In the genomic region with DNA sequence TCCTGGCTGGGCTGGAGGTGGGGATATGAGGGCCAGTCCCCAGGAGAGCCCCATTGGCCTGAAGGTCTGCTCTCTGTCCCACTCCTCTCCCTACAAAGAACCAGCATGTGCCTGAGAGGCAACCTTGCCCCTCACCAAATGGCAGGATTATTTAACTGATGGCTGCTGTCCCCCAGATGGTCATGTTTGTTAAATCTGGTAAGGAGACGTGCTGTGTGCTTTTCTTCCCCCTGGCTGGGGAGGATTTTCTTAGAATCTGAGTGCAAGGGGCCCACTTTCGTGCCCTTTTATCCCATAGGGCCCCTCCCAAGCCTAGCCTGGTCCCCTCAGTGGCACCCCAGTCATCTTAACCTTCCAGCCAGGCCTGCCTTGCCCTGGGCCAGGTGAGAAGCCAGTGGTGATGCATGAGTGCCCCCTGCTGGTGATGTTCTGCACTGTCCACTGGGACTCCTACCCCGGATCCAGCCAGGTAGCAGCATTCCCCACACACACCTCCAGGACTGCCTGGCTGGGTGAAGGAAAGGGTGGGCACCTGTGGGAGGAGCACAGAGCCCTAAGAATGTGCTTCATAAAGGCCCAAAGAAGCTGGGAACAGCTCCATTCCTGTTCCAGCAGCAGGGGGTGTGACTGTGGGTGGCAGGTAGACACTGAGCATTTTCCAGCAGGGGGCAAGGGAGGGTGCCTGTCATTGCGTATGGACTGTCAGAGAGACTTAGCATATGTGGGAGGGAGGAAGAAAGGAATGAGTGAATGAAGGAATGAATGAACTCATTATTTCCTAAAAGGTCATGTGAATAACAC, we compare ENCODE assay signal across 8 cellular contexts. TPM values are rescaled to one million over a fixed set of nuclear protein-coding genes. Genes with fewer than 3 reads are reported as not detected.
A peak's percentile ranks its signal among the peaks of the same experiment; 100 is the strongest.
DNase-seq lines count a peak whose midpoint lies in the region; ATAC-seq, FAIRE-seq and TF ChIP-seq lines count a peak whose summit lies in the region.

No MANE protein-coding gene starts in this region.

- dilution Hi-C loops in keratinocyte (cut with MboI; ENCODE audit: extremely low pct_ligation_motif_present, low sequenced_read_pairs) = no loop called here

- DNase-seq in NCI-H187 (lab: John Stamatoyannopoulos, UW) = peak; percentile 24 to 25
- DNase-seq in NCI-H187 treated with DMSO at 0.1 percent for 48 hours (lab: John Stamatoyannopoulos, UW) = no peak
- peak; percentile 18 for DNase-seq in MV-4-11 (lab: John Stamatoyannopoulos, UW)
- peak; percentile 79 for DNase-seq in MCF 10A (ENCODE audit: unreplicated experiment)
- DNase-seq in keratinocyte (ENCODE audit: low read depth, low spot score) = peak; percentile 57
- peak; percentile 74 for DNase-seq in stimulated activated CD4-positive, alpha-beta T cell treated with anti-CD3 and anti-CD28 coated beads, Interleukin-2, amount 100 ng/mL, for 4 hours (ENCODE audit: low read depth)

- H3K27ac ChIP-seq in VCaP = no peak overlapping the region
- H3K27ac ChIP-seq in keratinocyte (ENCODE audit: control insufficient read depth, insufficient read depth, low read length) = no peak overlapping the region

- no peak overlapping the region for H2AFZ ChIP-seq in keratinocyte (ENCODE audit: control insufficient read depth, low read length)

- FAIRE-seq in keratinocyte (lab: Jason Lieb, UNC) = peak; percentile 98

- H3K36me3 ChIP-seq in keratinocyte (ENCODE audit: control insufficient read depth in 2 of 2, extremely low read depth in 1 of 2, insufficient read depth in 2 of 2, low read length in 2 of 2) = no peaks in the 10 kb centered on the region

- ATAC-seq in GM18870 (IDR thresholded peaks at IDR 0.05; ENCODE audit: unreplicated experiment) = no peak

- TF ChIP-seq CTCF in VCaP (conservative IDR thresholded peaks at IDR 0.05) (peak; percentile 92), MCF 10A (IDR thresholded peaks at IDR 0.05; ENCODE audit: unreplicated experiment) (peak; percentile 98), keratinocyte (optimal IDR thresholded peaks at IDR 0.05 in 1 of 3, IDR thresholded peaks at IDR 0.05 in 1 of 3, conservative IDR thresholded peaks at IDR 0.05 in 1 of 3; ENCODE audit: extremely low read depth in 1 of 3, insufficient read depth in 2 of 3, low read length in 3 of 3) (peak; percentile 96 to 100 (median 98))

- no peaks in the 10 kb centered on the region for H3K27me3 ChIP-seq in keratinocyte (ENCODE audit: control insufficient read depth, extremely low read depth, insufficient read depth, low read length)

- peaks cover 18% of the 10 kb centered on the region for H3K4me1 ChIP-seq in keratinocyte (ENCODE audit: control insufficient read depth, extremely low read depth, insufficient read depth, low read length)

- no peaks in the 10 kb centered on the region for H3K27me3 Mint-ChIP-seq in MCF 10A (ENCODE audit: insufficient read depth, unreplicated experiment)

- no TSS peak for BruUV-seq in MCF 10A (replicated peaks; lab: Mats Ljungman, UMichigan)

- H3K4me3 Mint-ChIP-seq in MCF 10A (ENCODE audit: unreplicated experiment) = no peak overlapping the region

- CTCF ChIA-PET in MCF 10A (lab: Yijun Ruan, JAX) = interaction anchor here (0.6 to 7.1 kb wide), 30 partner anchors 13 to 454 kb away, joined by 3 to 195 read pairs (median 4); no protein-coding TSS in a partner anchor

- POLR2A ChIA-PET in MCF 10A (lab: Yijun Ruan, JAX) = interaction anchor here (1.1 to 1.3 kb wide), 2 partner anchors 13 to 141 kb away, joined by 3 read pairs; no protein-coding TSS in a partner anchor

- H3K27ac Mint-ChIP-seq in MCF 10A (ENCODE audit: low read depth, unreplicated experiment) = no peak overlapping the region

- H3K4me2 ChIP-seq in keratinocyte (ENCODE audit: control insufficient read depth, extremely low read depth, insufficient read depth, low read depth, low read length) = no peak overlapping the region

- H3K36me3 Mint-ChIP-seq in MCF 10A (ENCODE audit: insufficient read depth, unreplicated experiment) = no peaks in the 10 kb centered on the region

- intact Hi-C loops in MCF 10A (cut with micrococcal nuclease) = loop anchor here (1.0 to 2.0 kb wide), 4 partner anchors 140 to 291 kb away; no protein-coding TSS in a partner anchor

- no peaks in the 10 kb centered on the region for H3K9me3 Mint-ChIP-seq in MCF 10A (ENCODE audit: unreplicated experiment)

- no peaks in the 10 kb centered on the region for H3K9me1 ChIP-seq in keratinocyte (ENCODE audit: control insufficient read depth, extremely low read depth, insufficient read depth, low read length)

- H4K20me1 ChIP-seq in keratinocyte (ENCODE audit: control insufficient read depth, extremely low read depth, insufficient read depth, low read length) = no peaks in the 10 kb centered on the region

- H3K9ac ChIP-seq in keratinocyte (ENCODE audit: control insufficient read depth, extremely low read depth, insufficient read depth, low read length) = no peak overlapping the region

- H3K9me3 ChIP-seq in keratinocyte (ENCODE audit: control insufficient read depth, low read depth, low read length) = no peaks in the 10 kb centered on the region

- no peaks in the 10 kb centered on the region for H3K79me2 ChIP-seq in keratinocyte (ENCODE audit: control insufficient read depth, insufficient read depth, low read length)

- no peak overlapping the region for H3K4me3 ChIP-seq in keratinocyte (ENCODE audit: control insufficient read depth in 2 of 3, extremely low read depth in 1 of 3, insufficient read depth in 2 of 3, low read depth in 1 of 3, low read length in 3 of 3)

- H3K4me1 Mint-ChIP-seq in MCF 10A (ENCODE audit: insufficient read depth, unreplicated experiment) = peaks cover 20% of the 10 kb centered on the region

RNA-seq across cellular contexts. Expression of gene MFNG, which starts 28.9 kb away (rescaled TPM):
- 0.56 and 1.2 TPM in 2 replicates for total RNA-seq in MCF 10A (2022)
- 4.1 to 5.9 TPM (median 5.8 TPM) in 3 replicates for polyA plus RNA-seq in keratinocyte
- 2.5 TPM for polyA plus RNA-seq in keratinocyte (2011; ENCODE audit: low read depth)
- 1.1 and 2.0 TPM in 2 replicates for polyA plus RNA-seq in keratinocyte (2011; cell fraction: cytosol; rRNA removed)
- polyA plus RNA-seq in keratinocyte (2011; cell fraction: nucleus; rRNA removed) = 31.3 and 35.6 TPM in 2 replicates
- polyA plus RNA-seq in keratinocyte (2012; ENCODE audit: low replicate concordance) = 3.8 and 3.9 TPM in 2 replicates
- 4.7 to 7.7 TPM (median 4.8 TPM) in 3 replicates for polyA minus RNA-seq in keratinocyte
- polyA minus RNA-seq in keratinocyte (2011; cell fraction: cytosol; rRNA and poly(A)+ RNA removed) = 1.5 TPM
- 8.4 and 12.4 TPM in 2 replicates for polyA minus RNA-seq in keratinocyte (2011; cell fraction: nucleus; rRNA and poly(A)+ RNA removed)

RNA-seq across cellular contexts. Expression of gene ELFN2, which starts 30.0 kb away (rescaled TPM):
- 4.2 and 5.1 TPM in 2 replicates for total RNA-seq in MCF 10A (2022)
- 0.13 to 0.28 TPM (median 0.19 TPM) in 3 replicates for polyA plus RNA-seq in keratinocyte
- polyA plus RNA-seq in keratinocyte (2011; ENCODE audit: low read depth) = 0.07 TPM
- polyA plus RNA-seq in keratinocyte (2011; cell fraction: cytosol; rRNA removed) = 0.09 and 0.23 TPM in 2 replicates
- 0.74 and 1.5 TPM in 2 replicates for polyA plus RNA-seq in keratinocyte (2011; cell fraction: nucleus; rRNA removed)
- 0.25 and 0.56 TPM in 2 replicates for polyA plus RNA-seq in keratinocyte (2012; ENCODE audit: low replicate concordance)
- 0.22 to 0.62 TPM (median 0.49 TPM) in 3 replicates for polyA minus RNA-seq in keratinocyte
- polyA minus RNA-seq in keratinocyte (2011; cell fraction: cytosol; rRNA and poly(A)+ RNA removed) = 0.58 TPM
- polyA minus RNA-seq in keratinocyte (2011; cell fraction: nucleus; rRNA and poly(A)+ RNA removed) = 0.84 and 0.93 TPM in 2 replicates
